37 cellular contexts compared by ENCODE assay signal in the genomic region with DNA sequence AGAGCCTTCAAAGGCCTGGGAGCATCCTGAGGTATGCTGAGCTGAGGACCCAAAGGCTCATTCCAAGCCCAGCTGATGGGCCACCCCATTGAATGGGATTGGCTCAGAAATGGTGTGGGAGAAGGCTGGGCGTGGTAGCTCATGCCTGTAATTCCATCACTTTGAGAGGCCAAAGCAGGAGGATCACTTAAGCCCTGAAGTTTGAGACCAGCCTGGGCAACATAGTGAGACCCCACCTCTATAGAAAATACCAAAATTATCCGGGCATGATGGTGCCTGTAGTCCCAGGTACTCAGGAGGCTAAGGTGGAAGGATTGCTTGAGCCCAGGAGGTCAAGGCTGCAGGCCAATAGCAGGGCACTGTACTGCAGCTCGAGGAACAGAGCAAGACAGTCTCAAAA. TPM values are rescaled to one million over a fixed set of nuclear protein-coding genes. Genes with fewer than 3 reads are reported as not detected.
"Had no signal": no experiment of that assay in that cellular context is flagged by ENCODE, and none has a peak within 500 bp of the region (broad histone marks: within the 10 kb centered on the region; RNA-seq: fewer than 3 reads in every experiment).

No MANE protein-coding gene starts in this region.

- H3K36me3 ChIP-seq: MG63 had no signal

- H3K4me3 ChIP-seq: MG63 had no signal

- H3K9me3 ChIP-seq: MG63 had no signal

- DNase-seq: Karpas-422, Kasumi-1, MG63, MM.1S, MV-4-11, NCI-H1048, NCI-H1092, NCI-H1092 treated with DMSO at 0.1 percent for 48 hours, NCI-H1105, NCI-H1105 treated with DMSO at 0.1 percent for 48 hours, NCI-H1417, NCI-H1417 treated with DMSO at 0.1 percent for 48 hours, NCI-H1436, NCI-H1436 treated with DMSO at 0.1 percent for 48 hours, NCI-H146, NCI-H1694, NCI-H1694 treated with DMSO at 0.1 percent for 48 hours, NCI-H187, NCI-H187 treated with DMSO at 0.1 percent for 48 hours, NCI-H1930, NCI-H2029, NCI-H2029 treated with DMSO at 0.1 percent for 48 hours, NCI-H2081, NCI-H2081 treated with DMSO at 0.1 percent for 48 hours, NCI-H2107, NCI-H2171, NCI-H2171 treated with DMSO at 0.1 percent for 48 hours, NCI-H2227 treated with DMSO at 0.1 percent for 48 hours, NCI-H226, NCI-H345, NCI-H446, NCI-H446 treated with DMSO at 0.1 percent for 48 hours, NCI-H510A, NCI-H510A treated with DMSO at 0.1 percent for 48 hours, NCI-H524 had no signal

RNA-seq across cellular contexts. Expression of gene ADAMTSL3, which starts 43.8 kb away (rescaled TPM):
- total RNA-seq: M059J, NCI-H460 had no signal
